In the genomic region with DNA sequence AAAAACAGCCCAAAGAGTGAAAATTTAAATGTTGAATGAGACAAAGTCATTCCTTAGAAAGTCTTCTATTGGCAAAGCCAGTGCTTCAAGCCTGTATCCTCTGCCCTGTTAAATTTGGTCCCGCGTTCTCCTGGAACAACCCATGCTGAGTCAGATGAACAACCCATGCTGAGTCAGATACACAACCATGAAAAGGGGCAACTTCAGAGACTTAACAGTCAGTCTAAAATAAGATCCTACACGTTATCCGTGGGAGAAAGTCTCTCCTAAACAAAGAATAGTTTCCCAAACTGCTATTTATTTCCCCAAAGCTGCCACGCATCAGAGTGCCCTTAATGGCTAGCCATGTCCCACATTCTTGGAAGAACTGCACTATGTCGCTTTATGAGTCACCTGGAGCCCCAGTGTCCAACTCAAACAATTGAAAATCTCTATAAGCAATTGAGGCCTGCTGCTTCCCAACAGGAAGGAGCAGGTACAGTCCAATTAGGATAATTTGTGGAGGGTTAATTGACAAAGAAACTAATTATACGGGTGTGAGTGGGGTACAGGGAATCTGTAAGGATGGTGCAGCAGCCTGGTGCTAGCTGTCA, we compare ENCODE assay signal across 20 cellular contexts.
DNase-seq lines count a peak whose midpoint lies in the region; FAIRE-seq and TF ChIP-seq lines count a peak whose summit lies in the region.
"Had no signal": no experiment of that assay in that cellular context is flagged by ENCODE, and none has a peak within 500 bp of the region (broad histone marks: within the 10 kb centered on the region; RNA-seq: fewer than 3 reads in every experiment).

No MANE protein-coding gene starts in this region.

- no peaks in the 10 kb centered on the region for H4K20me1 ChIP-seq in osteoblast (ENCODE audit: insufficient read depth, low read length)
- H4K20me1 ChIP-seq: BLaER1 had no signal

- H3K27me3 ChIP-seq in osteoblast (ENCODE audit: insufficient read depth, low read length), result no peaks in the 10 kb centered on the region
- H3K27me3 ChIP-seq: BLaER1, suprapubic skin had no signal

- H3K79me2 ChIP-seq in osteoblast (ENCODE audit: insufficient read depth, low read length), result no peaks in the 10 kb centered on the region

- peak overlapping the region; percentile 53 for H3K27ac ChIP-seq in osteoblast (ENCODE audit: low read depth, low read length)
- H3K27ac ChIP-seq: BLaER1, suprapubic skin, WERI-Rb-1 had no signal

- in situ Hi-C loops in GM13977 (cut with MboI; ENCODE audit: low pct_unique_long_range_greater_than_20kb, low sequenced_read_pairs, unreplicated experiment), result no loop called here

- peak overlapping the region; percentile 71 for H3K4me2 ChIP-seq in osteoblast (ENCODE audit: insufficient read depth, low read length)
- H3K4me2 ChIP-seq: BLaER1 had no signal

- H3K4me1 Mint-ChIP-seq in endothelial cell (ENCODE audit: unreplicated experiment), result no peaks in the 10 kb centered on the region
- H3K4me1 Mint-ChIP-seq: brain, natural killer cell had no signal

- H3K27me3 Mint-ChIP-seq in endothelial cell (ENCODE audit: unreplicated experiment), result peaks cover 3% of the 10 kb centered on the region

- H3K36me3 Mint-ChIP-seq in endothelial cell (ENCODE audit: low read depth, unreplicated experiment), result no peaks in the 10 kb centered on the region
- H3K36me3 Mint-ChIP-seq: natural killer cell had no signal

- H3K36me3 ChIP-seq in osteoblast (ENCODE audit: insufficient read depth, low read length), result no peaks in the 10 kb centered on the region
- H3K36me3 ChIP-seq: BLaER1 had no signal

- H3K4me3 Mint-ChIP-seq in endothelial cell (ENCODE audit: unreplicated experiment), result no peak overlapping the region
- H3K4me3 Mint-ChIP-seq: brain, natural killer cell had no signal

- peaks cover 11% of the 10 kb centered on the region for H3K4me1 ChIP-seq in osteoblast (ENCODE audit: insufficient read depth, low read length)
- H3K4me1 ChIP-seq: suprapubic skin had no signal

- FAIRE-seq in GM19239 (lab: Jason Lieb, UNC), result no peak
- FAIRE-seq: HTR-8/SVneo had no signal

- H3K4me3 ChIP-seq in osteoblast (ENCODE audit: insufficient read depth, low read length), result peak overlapping the region; percentile 21
- H3K4me3 ChIP-seq: BLaER1, lung, suprapubic skin had no signal

- peak overlapping the region; percentile 48 for H3K27ac Mint-ChIP-seq in endothelial cell (ENCODE audit: unreplicated experiment)
- H3K27ac Mint-ChIP-seq: brain, natural killer cell had no signal

- peak overlapping the region; percentile 25 for H2AFZ ChIP-seq in osteoblast (ENCODE audit: low read length)

- TF ChIP-seq CTCF in endothelial cell (IDR thresholded peaks at IDR 0.05; ENCODE audit: unreplicated experiment) (no peak), osteoblast (IDR thresholded peaks at IDR 0.05; ENCODE audit: extremely low read depth, low read depth, low read length) (no peak), GM13977 (IDR thresholded peaks at IDR 0.05; ENCODE audit: extremely low read depth, insufficient read depth, missing control alignments) (no peak)

- no peaks in the 10 kb centered on the region for H3K9me3 Mint-ChIP-seq in endothelial cell (ENCODE audit: unreplicated experiment)
- H3K9me3 Mint-ChIP-seq: brain, natural killer cell had no signal

- DNase-seq in EH (ENCODE audit: low read depth), result peak; percentile 58
- peak; percentile 80 for DNase-seq in NCI-H69 (lab: John Stamatoyannopoulos, UW)
- no peak for DNase-seq in endothelial cell (ENCODE audit: low spot score)
- peak; percentile 87 for DNase-seq in osteoblast (ENCODE audit: insufficient read length, low spot score, missing footprints)
- DNase-seq in OCI-M2 (lab: John Stamatoyannopoulos, UW; ENCODE audit: unreplicated experiment), result no peak
- no peak for DNase-seq in HUDEP-2 (lab: John Stamatoyannopoulos, UW; ENCODE audit: unreplicated experiment in 76 of 76)
- DNase-seq in GM13977 (ENCODE audit: low spot score), result no peak
- no peak for DNase-seq in GM19239 (ENCODE audit: insufficient read length, low spot score)
- DNase-seq: activated effector memory CD4-positive, alpha-beta T cell treated with anti-CD3 and anti-CD28 coated beads, Interleukin-2, amount 50 U/mL, for 16 hours; MV-4-11; natural killer cell; NCI-H2081 treated with DMSO at 0.1 percent for 48 hours; NCI-H526; OCI-M1; WERI-Rb-1 had no signal

- H3K9me3 ChIP-seq in osteoblast (ENCODE audit: low read depth, low read length), result no peaks in the 10 kb centered on the region
- H3K9me3 ChIP-seq: BLaER1, suprapubic skin had no signal

Comparison
In these comparisons a context has a peak if more than half of its experiments do, and no peak if none do; other contexts are left out.
1. DNase-seq: peak in EH (single experiment), NCI-H69 (single experiment) and osteoblast (single experiment); none in endothelial cell (single experiment), OCI-M2 (single experiment), HUDEP-2 (0 of 76), GM13977 (single experiment) and GM19239 (single experiment).